ENCODE assay signal across 1 cellular context in genomic region chr14:49585803-49586672, GRCh38.
TF ChIP-seq lines count a peak whose summit lies in the region.

Gene RPS29 (minus strand): TSS chr14:49586380. CDS start chr14:49586346, 34 bp downstream.

TF ChIP-seq in A549, 52 proteins besides CTCF, POLR2A, EP300 and RAD21 (continued from another document):
- peak; percentile 90 for TF ChIP-seq MYC (IDR thresholded peaks at IDR 0.05; ENCODE audit: borderline replicate concordance, low read length)
- peak; percentile 95; the same call in 2 of the 3 replicates for TF ChIP-seq BCL3 (IDR thresholded peaks at IDR 0.05)
- TF ChIP-seq CBX2 (IDR thresholded peaks at IDR 0.05; ENCODE audit: borderline replicate concordance, low read depth), result no peak
- TF ChIP-seq, protein P1, sequence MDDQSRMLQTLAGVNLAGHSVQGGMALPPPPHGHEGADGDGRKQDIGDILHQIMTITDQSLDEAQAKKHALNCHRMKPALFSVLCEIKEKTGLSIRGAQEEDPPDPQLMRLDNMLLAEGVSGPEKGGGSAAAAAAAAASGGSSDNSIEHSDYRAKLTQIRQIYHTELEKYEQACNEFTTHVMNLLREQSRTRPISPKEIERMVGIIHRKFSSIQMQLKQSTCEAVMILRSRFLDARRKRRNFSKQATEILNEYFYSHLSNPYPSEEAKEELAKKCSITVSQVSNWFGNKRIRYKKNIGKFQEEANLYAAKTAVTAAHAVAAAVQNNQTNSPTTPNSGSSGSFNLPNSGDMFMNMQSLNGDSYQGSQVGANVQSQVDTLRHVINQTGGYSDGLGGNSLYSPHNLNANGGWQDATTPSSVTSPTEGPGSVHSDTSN (IDR thresholded peaks at IDR 0.05), result 0 out of 2 replicates have a peak, but pooled peaks have one; percentile 38
- TF ChIP-seq PHF8 (IDR thresholded peaks at IDR 0.05; ENCODE audit: borderline replicate concordance, low read depth), result peak; percentile 98
- peak; percentile 61 for TF ChIP-seq TFCP2L1 (CRISPR knock-in tag; IDR thresholded peaks at IDR 0.05)
- peak; percentile 89 for TF ChIP-seq SREBF2 (IDR thresholded peaks at IDR 0.05)
